8 cellular contexts compared by ENCODE assay signal in genomic region chr10:119595134-119595714, GRCh38. TPM values are rescaled to one million over a fixed set of nuclear protein-coding genes. Genes with fewer than 3 reads are reported as not detected.
DNase-seq lines count a peak whose midpoint lies in the region; FAIRE-seq and TF ChIP-seq lines count a peak whose summit lies in the region.

No MANE protein-coding gene starts in this region.

- peak overlapping the region; percentile 94 for H3K27ac Mint-ChIP-seq in activated CD4-positive, alpha-beta T cell treated with anti-CD3 and anti-CD28 coated beads, Interleukin-2, amount 10 ng/mL, durations not matched to agents 7 days and 5 days

- FAIRE-seq in frontal cortex (lab: Jason Lieb, UNC): no peak

- no peaks in the 10 kb centered on the region for H3K9me3 ChIP-seq in iPS-15b (ENCODE audit: control insufficient read depth, insufficient read depth, low read length)
- no peaks in the 10 kb centered on the region for H3K9me3 ChIP-seq in stomach

- POLR2A ChIA-PET in activated CD4-positive, alpha-beta T cell treated with anti-CD3 and anti-CD28 coated beads, Interleukin-2, amount 10 ng/mL, durations not matched to agents 7 days and 5 days (lab: Charles Lee): no interaction called here

- DNase-seq in activated CD4-positive, alpha-beta T cell treated with anti-CD3 and anti-CD28 coated beads, Interleukin-2, amount 10 ng/mL, durations not matched to agents 7 days and 5 days: no peak
- DNase-seq in activated CD4-positive, alpha-beta T cell treated with anti-CD3 and anti-CD28 coated beads, Interleukin-2, amount 50 U/mL, for 4 hours: no peak
- DNase-seq in activated T-cell treated with anti-CD3 and anti-CD28 coated beads, Interleukin-2, amount 50 U/mL, for 48 hours: peak; percentile 15
- DNase-seq in stomach (no peak), frontal cortex (ENCODE audit: low spot score in 2 of 2) (no peak), hypothalamus (lab: John Stamatoyannopoulos, UW) (no peak), UCSD-AML1 (lab: John Stamatoyannopoulos, UW; ENCODE audit: unreplicated experiment) (no peak)

- H3K4me1 ChIP-seq in iPS-15b (ENCODE audit: control insufficient read depth, insufficient read depth, low read length) (peaks cover 9% of the 10 kb centered on the region), stomach (peaks cover 36 to 57% (median 44%) of the 10 kb centered on the region in 4 donors)

- no peaks in the 10 kb centered on the region for H3K9me3 Mint-ChIP-seq in activated CD4-positive, alpha-beta T cell treated with anti-CD3 and anti-CD28 coated beads, Interleukin-2, amount 10 ng/mL, durations not matched to agents 7 days and 5 days

- H3K9ac ChIP-seq in iPS-15b (ENCODE audit: low read depth, low read length): peak overlapping the region; percentile 28

- peaks cover 38% of the 10 kb centered on the region for H3K36me3 Mint-ChIP-seq in activated CD4-positive, alpha-beta T cell treated with anti-CD3 and anti-CD28 coated beads, Interleukin-2, amount 10 ng/mL, durations not matched to agents 7 days and 5 days (ENCODE audit: low read depth)

- TF ChIP-seq POLR2A in stomach (IDR thresholded peaks at IDR 0.05): no peak

- no peak for TF ChIP-seq EP300 in stomach (IDR thresholded peaks at IDR 0.05)

- no peaks in the 10 kb centered on the region for H3K27me3 Mint-ChIP-seq in activated CD4-positive, alpha-beta T cell treated with anti-CD3 and anti-CD28 coated beads, Interleukin-2, amount 10 ng/mL, durations not matched to agents 7 days and 5 days

- TF ChIP-seq CTCF in stomach (IDR thresholded peaks at IDR 0.05): no peak

- CTCF ChIA-PET in activated CD4-positive, alpha-beta T cell treated with anti-CD3 and anti-CD28 coated beads, Interleukin-2, amount 10 ng/mL, durations not matched to agents 7 days and 5 days (lab: Charles Lee): interaction anchor here (1.3 kb wide), 1 partner anchor 53 kb away, joined by 5 read pairs; the partner anchor contains the start of gene RGS10

- peak overlapping the region; percentile 80 for H3K4me3 ChIP-seq in iPS-15b (ENCODE audit: low read depth, low read length)
- peak overlapping the region; percentile 67 to 88 (median 82) for H3K4me3 ChIP-seq in stomach

- H3K27ac ChIP-seq in stomach: peak overlapping the region in 4 of 5 donors; percentile 95 to 99 (median 98)

- H3K4me3 Mint-ChIP-seq in activated CD4-positive, alpha-beta T cell treated with anti-CD3 and anti-CD28 coated beads, Interleukin-2, amount 10 ng/mL, durations not matched to agents 7 days and 5 days: peak overlapping the region; percentile 99

- H3K27me3 ChIP-seq in iPS-15b (ENCODE audit: control insufficient read depth, insufficient read depth, low read length) (no peaks in the 10 kb centered on the region), stomach (no peaks in the 10 kb centered on the region)

- 6 to 11% (median 8%) methylated on average over 7 of the region's 7 CpGs for WGBS in stomach, 5 donors

- intact Hi-C loops in stomach (cut with DNase I; ENCODE audit: low total_unique reads): no loop called here

- peaks cover 53% of the 10 kb centered on the region for H3K4me1 Mint-ChIP-seq in activated CD4-positive, alpha-beta T cell treated with anti-CD3 and anti-CD28 coated beads, Interleukin-2, amount 10 ng/mL, durations not matched to agents 7 days and 5 days

- H3K36me3 ChIP-seq in iPS-15b (ENCODE audit: control insufficient read depth, insufficient read depth, low read length) (no peaks in the 10 kb centered on the region), stomach (peaks cover 0 to 9% (median 6%) of the 10 kb centered on the region in 4 donors)

RNA-seq across cellular contexts. Expression of gene TIAL1, which starts 1.5 kb away (rescaled TPM):
- 100 to 1,000 TPM; 166 to 174 TPM for total RNA-seq in activated CD4-positive, alpha-beta T cell treated with anti-CD3 and anti-CD28 coated beads, Interleukin-2, amount 10 ng/mL, durations not matched to agents 7 days and 5 days
- total RNA-seq in stomach (100 to 1,000 TPM in 1 of 5 donors, 10 to 100 TPM in 4; 22.6 to 140 (median 49.6) TPM), frontal cortex (51.4 TPM)
- polyA plus RNA-seq in stomach: 10 to 100 TPM; 24.3 to 68.3 (median 29.0) TPM

RNA-seq across cellular contexts. Expression of gene RGS10, which starts 52.7 kb away (rescaled TPM):
- total RNA-seq in activated CD4-positive, alpha-beta T cell treated with anti-CD3 and anti-CD28 coated beads, Interleukin-2, amount 10 ng/mL, durations not matched to agents 7 days and 5 days: 100 to 1,000 TPM; 151 to 172 TPM
- total RNA-seq in stomach (100 to 1,000 TPM in 1 of 5 donors, 10 to 100 TPM in 3, not detected in 1; 12.3 to 177 (median 29.1) TPM), frontal cortex (8.2 TPM)
- 100 to 1,000 TPM in 1 of 3 donors, 10 to 100 TPM in 2; 47.7 to 128 (median 60.8) TPM for polyA plus RNA-seq in stomach

RNA-seq across cellular contexts. Expression of gene BAG3, which starts 56.0 kb away (rescaled TPM):
- total RNA-seq in activated CD4-positive, alpha-beta T cell treated with anti-CD3 and anti-CD28 coated beads, Interleukin-2, amount 10 ng/mL, durations not matched to agents 7 days and 5 days: 10 to 100 TPM; 27.1 to 27.6 TPM
- 100 to 1,000 TPM in 1 of 5 donors, 10 to 100 TPM in 3, 1 to 10 TPM in 1; 8.4 to 113 (median 27.8) TPM for total RNA-seq in stomach
- polyA plus RNA-seq in stomach: 10 to 100 TPM; 18.9 to 37.8 (median 26.9) TPM
- 0.82 TPM for total RNA-seq in frontal cortex

Comparison
In these comparisons a context has a peak if more than half of its experiments do, and no peak if none do; other contexts are left out.
1. DNase-seq: peak in activated T-cell treated with anti-CD3 and anti-CD28 coated beads, Interleukin-2, amount 50 U/mL, for 48 hours (2 of 2); none in activated CD4-positive, alpha-beta T cell treated with anti-CD3 and anti-CD28 coated beads, Interleukin-2, amount 10 ng/mL, durations not matched to agents 7 days and 5 days (single experiment), activated CD4-positive, alpha-beta T cell treated with anti-CD3 and anti-CD28 coated beads, Interleukin-2, amount 50 U/mL, for 4 hours (0 of 2), stomach (single experiment), frontal cortex (0 of 2), hypothalamus (0 of 51) and UCSD-AML1 (single experiment).